In the genomic region with DNA sequence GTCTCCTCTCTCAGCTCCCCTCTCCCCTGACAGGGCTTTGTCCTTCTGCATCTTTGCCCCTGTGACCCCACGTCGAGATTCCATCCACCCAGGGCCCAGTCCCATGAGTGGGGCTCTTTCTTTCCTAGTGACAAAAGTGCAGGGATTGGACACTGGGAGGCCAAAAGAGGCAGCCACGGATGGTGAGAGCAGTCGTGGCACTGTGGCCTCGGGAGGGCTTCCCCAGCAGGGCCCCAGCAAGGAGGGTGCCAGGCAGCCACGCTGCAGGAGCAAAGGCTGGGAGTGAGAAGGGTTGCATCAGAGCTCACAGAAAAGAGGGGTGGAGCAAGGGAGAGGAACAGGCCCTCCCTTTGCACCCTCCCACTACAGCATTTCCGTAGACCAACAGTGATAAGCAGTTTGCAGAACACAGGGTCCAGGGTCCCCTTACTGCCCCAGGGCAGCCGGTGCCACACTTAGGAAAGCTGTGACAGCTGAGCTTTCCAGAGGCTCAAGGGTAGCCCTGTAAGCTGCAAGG, we compare ENCODE assay signal across 1 cellular context.
TF ChIP-seq lines count a peak whose summit lies in the region.

No MANE protein-coding gene starts in this region.

TF ChIP-seq in liver, 16 proteins besides CTCF, POLR2A, EP300 and RAD21 (continued from another document):
- no peak for TF ChIP-seq GABPA (IDR thresholded peaks at IDR 0.05 in 1 of 2, conservative IDR thresholded peaks at IDR 0.05 in 1 of 2)
- TF ChIP-seq, protein P1, sequence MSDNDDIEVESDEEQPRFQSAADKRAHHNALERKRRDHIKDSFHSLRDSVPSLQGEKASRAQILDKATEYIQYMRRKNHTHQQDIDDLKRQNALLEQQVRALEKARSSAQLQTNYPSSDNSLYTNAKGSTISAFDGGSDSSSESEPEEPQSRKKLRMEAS (IDR thresholded peaks at IDR 0.05), result no peak
- no peak for TF ChIP-seq NR2F2 (IDR thresholded peaks at IDR 0.05)
- no peak for TF ChIP-seq JUND (IDR thresholded peaks at IDR 0.05)
- TF ChIP-seq HNF4A (conservative IDR thresholded peaks at IDR 0.05), result no peak
- TF ChIP-seq TAF1 (conservative IDR thresholded peaks at IDR 0.05), result no peak
- no peak for TF ChIP-seq FOXA2 (IDR thresholded peaks at IDR 0.05)
